15 cellular contexts compared by ENCODE assay signal in the genomic region with DNA sequence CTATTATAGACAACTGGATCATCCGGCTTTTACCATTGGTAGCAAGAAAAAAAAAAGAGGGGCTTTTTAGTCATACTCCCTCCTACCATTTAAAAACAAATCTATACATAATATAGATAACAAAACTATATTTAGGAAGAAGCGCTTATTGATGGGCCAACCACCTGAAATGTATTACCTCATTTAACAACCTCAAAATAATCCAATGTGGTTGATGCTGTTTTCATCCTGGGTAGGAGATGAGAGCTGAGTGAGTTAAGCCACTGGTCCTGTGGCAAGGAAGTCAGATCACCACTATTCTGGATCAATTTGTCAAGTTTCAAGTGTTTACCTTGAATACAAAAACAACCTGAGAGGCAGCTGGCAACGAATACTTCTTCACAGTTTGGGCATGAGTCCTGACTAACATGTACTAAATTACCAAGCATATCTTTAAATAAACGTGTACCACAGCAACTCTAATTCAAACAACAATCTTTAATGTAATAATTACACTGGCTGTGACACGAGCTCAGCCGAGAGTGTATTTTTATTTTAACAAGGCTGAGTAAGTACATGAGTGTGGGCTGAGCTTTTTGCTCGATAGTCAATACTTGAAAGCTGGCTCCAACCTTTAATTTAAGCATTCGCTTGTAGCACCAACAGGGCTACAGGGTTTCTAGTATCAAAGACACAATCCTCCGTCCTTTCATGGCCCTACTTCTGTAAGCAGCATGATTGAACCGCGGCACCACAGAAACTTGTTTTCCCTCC.
A peak's percentile ranks its signal among the peaks of the same experiment; 100 is the strongest.
DNase-seq lines count a peak whose midpoint lies in the region; ATAC-seq and TF ChIP-seq lines count a peak whose summit lies in the region.
"Had no signal": no experiment of that assay in that cellular context is flagged by ENCODE, and none has a peak within 500 bp of the region (broad histone marks: within the 10 kb centered on the region; RNA-seq: fewer than 3 reads in every experiment).

No MANE protein-coding gene starts in this region.

- peaks cover 93% of the 10 kb centered on the region for H3K4me1 Mint-ChIP-seq in activated CD4-positive, alpha-beta T cell treated with anti-CD3 and anti-CD28 coated beads for 36 hours
- H3K4me1 Mint-ChIP-seq in WTC11 (peaks cover 46% of the 10 kb centered on the region), natural killer cell (peaks cover 93 to 96% of the 10 kb centered on the region in 2 donors)

- peak overlapping the region; percentile 58 for H3K4me3 Mint-ChIP-seq in activated CD4-positive, alpha-beta T cell treated with anti-CD3 and anti-CD28 coated beads for 36 hours
- no peak overlapping the region for H3K4me3 Mint-ChIP-seq in WTC11
- H3K4me3 Mint-ChIP-seq in natural killer cell = peak overlapping the region; percentile 82

- H3K27ac ChIP-seq in substantia nigra (ENCODE audit: low read depth, low read length, poor library complexity, severe bottlenecking) = no peak overlapping the region

- H3K27ac Mint-ChIP-seq in activated CD4-positive, alpha-beta T cell treated with anti-CD3 and anti-CD28 coated beads for 36 hours = peak overlapping the region; percentile 96
- H3K27ac Mint-ChIP-seq in WTC11 (peak overlapping the region; percentile 21; the same call in 1 of the 2 replicates), natural killer cell (peak overlapping the region; percentile 78 to 88)

- no peaks in the 10 kb centered on the region for H3K9me3 Mint-ChIP-seq in activated CD4-positive, alpha-beta T cell treated with anti-CD3 and anti-CD28 coated beads for 36 hours (ENCODE audit: low read depth)
- H3K9me3 Mint-ChIP-seq in WTC11 = no peaks in the 10 kb centered on the region
- no peaks in the 10 kb centered on the region for H3K9me3 Mint-ChIP-seq in natural killer cell

- no peak for TF ChIP-seq CTCF in WTC11 (IDR thresholded peaks at IDR 0.05)
- no peak for TF ChIP-seq CTCF in natural killer cell (IDR thresholded peaks at IDR 0.05)

- no peak for DNase-seq in activated CD4-positive, alpha-beta T cell treated with anti-CD3 and anti-CD28 coated beads for 36 hours
- DNase-seq in activated CD4-positive, alpha-beta T cell treated with anti-CD3 and anti-CD28 coated beads, Interleukin-2, amount 50 U/mL, for 48 hours = no peak
- peak; percentile 50 for DNase-seq in NCI-H1092 treated with DMSO at 0.1 percent for 48 hours (lab: John Stamatoyannopoulos, UW)
- DNase-seq in WTC11 (ENCODE audit: low spot score) = no peak
- DNase-seq in natural killer cell = no peak
- no peak for DNase-seq in CD1c-positive myeloid dendritic cell (ENCODE audit: extremely low spot score)
- DNase-seq in substantia nigra (lab: John Stamatoyannopoulos, UW) = no peak
- DNase-seq: Caco-2; foreskin melanocyte; mesenchymal stem cell; MV-4-11; NCI-H526; stimulated activated naive CD4-positive, alpha-beta T cell had no signal

- intact Hi-C loops in activated CD4-positive, alpha-beta T cell treated with anti-CD3 and anti-CD28 coated beads for 36 hours (cut with DNase I, micrococcal nuclease) = loop anchor here (1.0 kb wide), 2 partner anchors 8 to 21 kb away; no protein-coding TSS in a partner anchor
- intact Hi-C loops in natural killer cell (cut with micrococcal nuclease) = no loop called here

- no peaks in the 10 kb centered on the region for H3K27me3 Mint-ChIP-seq in activated CD4-positive, alpha-beta T cell treated with anti-CD3 and anti-CD28 coated beads for 36 hours
- H3K27me3 Mint-ChIP-seq in WTC11 (ENCODE audit: low read depth) (no peaks in the 10 kb centered on the region), natural killer cell (ENCODE audit: low read depth in 2 of 2) (no peaks in the 10 kb centered on the region)

- H3K36me3 Mint-ChIP-seq in activated CD4-positive, alpha-beta T cell treated with anti-CD3 and anti-CD28 coated beads for 36 hours (ENCODE audit: low read depth) = peaks cover 14% of the 10 kb centered on the region
- H3K36me3 Mint-ChIP-seq in WTC11 (no peaks in the 10 kb centered on the region), natural killer cell (no peaks in the 10 kb centered on the region)

- ATAC-seq in activated CD4-positive, alpha-beta T cell treated with anti-CD3 and anti-CD28 coated beads for 36 hours = no peak
- no peak for ATAC-seq in WTC11
- ATAC-seq in natural killer cell = no peak
- no peak for ATAC-seq in HG03095 (IDR thresholded peaks at IDR 0.05; ENCODE audit: unreplicated experiment)
- ATAC-seq: HepG2 had no signal

- POLR2A ChIA-PET in activated CD4-positive, alpha-beta T cell treated with anti-CD3 and anti-CD28 coated beads for 36 hours (lab: Charles Lee) = interaction anchor here (0.7 to 1.9 kb wide), 6 partner anchors 8 to 32 kb away, joined by 3 to 10 read pairs (median 4); no protein-coding TSS in a partner anchor
- POLR2A ChIA-PET in WTC11 (lab: Charles Lee) = interaction anchor here (0.5 kb wide), 1 partner anchor 813 kb away, joined by 3 read pairs; no protein-coding TSS in a partner anchor

- CTCF ChIA-PET in activated CD4-positive, alpha-beta T cell treated with anti-CD3 and anti-CD28 coated beads for 36 hours (lab: Charles Lee) = interaction anchor here (0.7 to 8.3 kb wide), 11 partner anchors 9 to 344 kb away, joined by 3 to 82 read pairs (median 4); no protein-coding TSS in a partner anchor
- CTCF ChIA-PET in WTC11 (lab: Charles Lee) = interaction anchor here (0.9 to 1.9 kb wide), 3 partner anchors 13 to 594 kb away, joined by 3 to 8 read pairs (median 3); no protein-coding TSS in a partner anchor

TF ChIP-seq in WTC11, 78 proteins besides CTCF, POLR2A, EP300 and RAD21:
- no peak for TF ChIP-seq GTF2I (CRISPR knock-in tag; conservative IDR thresholded peaks at IDR 0.05)

Comparison
In these comparisons a context has a peak if more than half of its experiments do, and no peak if none do; other contexts are left out.
1. H3K27ac Mint-ChIP-seq: peak in every context shown above with its lines; median percentile 96 in activated CD4-positive, alpha-beta T cell treated with anti-CD3 and anti-CD28 coated beads for 36 hours; 83 in natural killer cell; 21 in WTC11.